Comparison of ENCODE assay signal across 8 cellular contexts in genomic region chr2:11749646-11750349, GRCh38. TPM values are rescaled to one million over a fixed set of nuclear protein-coding genes. Genes with fewer than 3 reads are reported as not detected.
A peak's percentile ranks its signal among the peaks of the same experiment; 100 is the strongest.
DNase-seq lines count a peak whose midpoint lies in the region; ATAC-seq and TF ChIP-seq lines count a peak whose summit lies in the region.

No MANE protein-coding gene starts in this region.

- peak overlapping the region; percentile 91 for H3K27ac Mint-ChIP-seq in activated naive CD8-positive, alpha-beta T cell treated with anti-CD3 and anti-CD28 coated beads for 36 hours
- H3K27ac Mint-ChIP-seq in natural killer cell treated with Interleukin-12 subunit alpha and Interleukin-12 subunit beta and Interleukin-15 and Interleukin-18, amount 100 ng/mL, for 72 hours, result peak overlapping the region; percentile 93 to 95

- peak overlapping the region in 1 of 2 donors; percentile 49 for H3K27ac ChIP-seq in right atrium auricular region

- H3K4me1 Mint-ChIP-seq in activated naive CD8-positive, alpha-beta T cell treated with anti-CD3 and anti-CD28 coated beads for 36 hours, result peaks cover 78% of the 10 kb centered on the region
- H3K4me1 Mint-ChIP-seq in natural killer cell treated with Interleukin-12 subunit alpha and Interleukin-12 subunit beta and Interleukin-15 and Interleukin-18, amount 100 ng/mL, for 72 hours (ENCODE audit: low read depth in 2 of 2), result peaks cover 74 to 86% of the 10 kb centered on the region in 2 donors

- H3K4me3 ChIP-seq in GM12864 (ENCODE audit: low read depth, low read length) (peak overlapping the region; percentile 67; the same call in 1 of the 2 replicates), right atrium auricular region (no peak overlapping the region)

- H3K4me3 Mint-ChIP-seq in activated naive CD8-positive, alpha-beta T cell treated with anti-CD3 and anti-CD28 coated beads for 36 hours, result peak overlapping the region; percentile 47
- H3K4me3 Mint-ChIP-seq in natural killer cell treated with Interleukin-12 subunit alpha and Interleukin-12 subunit beta and Interleukin-15 and Interleukin-18, amount 100 ng/mL, for 72 hours, result peak overlapping the region; percentile 96

- H3K36me3 ChIP-seq in right atrium auricular region, result no peaks in the 10 kb centered on the region

- TF ChIP-seq CTCF in GM12864 (IDR thresholded peaks at IDR 0.05; ENCODE audit: low read depth, low read length, missing control alignments) (no peak), right atrium auricular region (IDR thresholded peaks at IDR 0.05) (no peak)

- DNase-seq in GM12864 (ENCODE audit: low read depth) (no peak), AML-193 (lab: John Stamatoyannopoulos, UW) (no peak), hepatic stellate cell (ENCODE audit: low spot score) (no peak), right atrium auricular region (ENCODE audit: low spot score) (no peak)
- DNase-seq in activated naive CD8-positive, alpha-beta T cell treated with anti-CD3 and anti-CD28 coated beads for 36 hours, result no peak
- peak; percentile 78 for DNase-seq in natural killer cell treated with Interleukin-12 subunit alpha and Interleukin-12 subunit beta and Interleukin-15 and Interleukin-18, amount 100 ng/mL, for 72 hours (ENCODE audit: low spot score)

- H3K27me3 Mint-ChIP-seq in activated naive CD8-positive, alpha-beta T cell treated with anti-CD3 and anti-CD28 coated beads for 36 hours, result no peaks in the 10 kb centered on the region
- H3K27me3 Mint-ChIP-seq in natural killer cell treated with Interleukin-12 subunit alpha and Interleukin-12 subunit beta and Interleukin-15 and Interleukin-18, amount 100 ng/mL, for 72 hours, result no peaks in the 10 kb centered on the region

- H3K36me3 Mint-ChIP-seq in activated naive CD8-positive, alpha-beta T cell treated with anti-CD3 and anti-CD28 coated beads for 36 hours, result no peaks in the 10 kb centered on the region
- H3K36me3 Mint-ChIP-seq in natural killer cell treated with Interleukin-12 subunit alpha and Interleukin-12 subunit beta and Interleukin-15 and Interleukin-18, amount 100 ng/mL, for 72 hours, result no peaks in the 10 kb centered on the region

- peak; percentile 17 for ATAC-seq in HG02642 (IDR thresholded peaks at IDR 0.05; ENCODE audit: poor library complexity, unreplicated experiment)
- peak; percentile 22 to 65 for ATAC-seq in natural killer cell treated with Interleukin-12 subunit alpha and Interleukin-12 subunit beta and Interleukin-15 and Interleukin-18, amount 100 ng/mL, for 72 hours
- no peak for ATAC-seq in esophagus mucosa

- H3K9me3 ChIP-seq in right atrium auricular region, result no peaks in the 10 kb centered on the region

- H3K27me3 ChIP-seq in right atrium auricular region, result no peaks in the 10 kb centered on the region

- no peaks in the 10 kb centered on the region for H3K9me3 Mint-ChIP-seq in activated naive CD8-positive, alpha-beta T cell treated with anti-CD3 and anti-CD28 coated beads for 36 hours
- no peaks in the 10 kb centered on the region for H3K9me3 Mint-ChIP-seq in natural killer cell treated with Interleukin-12 subunit alpha and Interleukin-12 subunit beta and Interleukin-15 and Interleukin-18, amount 100 ng/mL, for 72 hours

- H3K4me1 ChIP-seq in right atrium auricular region, result peaks cover 0 to 79% of the 10 kb centered on the region in 2 donors

RNA-seq across cellular contexts. Expression of gene LPIN1, which starts 3.4 kb away (rescaled TPM):
- 10 to 100 TPM; 24.1 to 25.2 TPM for total RNA-seq in activated naive CD8-positive, alpha-beta T cell treated with anti-CD3 and anti-CD28 coated beads for 36 hours
- total RNA-seq in natural killer cell treated with Interleukin-12 subunit alpha and Interleukin-12 subunit beta and Interleukin-15 and Interleukin-18, amount 100 ng/mL, for 72 hours, result 100 to 1,000 TPM in 1 of 2 donors, 10 to 100 TPM in 1; 63.0 to 112 TPM
- 33.6 TPM for total RNA-seq in esophagus mucosa
- total RNA-seq in right atrium auricular region, result 10 to 100 TPM; 21.0 to 27.4 TPM
